ENCODE assay signal across 17 cellular contexts in the genomic region with DNA sequence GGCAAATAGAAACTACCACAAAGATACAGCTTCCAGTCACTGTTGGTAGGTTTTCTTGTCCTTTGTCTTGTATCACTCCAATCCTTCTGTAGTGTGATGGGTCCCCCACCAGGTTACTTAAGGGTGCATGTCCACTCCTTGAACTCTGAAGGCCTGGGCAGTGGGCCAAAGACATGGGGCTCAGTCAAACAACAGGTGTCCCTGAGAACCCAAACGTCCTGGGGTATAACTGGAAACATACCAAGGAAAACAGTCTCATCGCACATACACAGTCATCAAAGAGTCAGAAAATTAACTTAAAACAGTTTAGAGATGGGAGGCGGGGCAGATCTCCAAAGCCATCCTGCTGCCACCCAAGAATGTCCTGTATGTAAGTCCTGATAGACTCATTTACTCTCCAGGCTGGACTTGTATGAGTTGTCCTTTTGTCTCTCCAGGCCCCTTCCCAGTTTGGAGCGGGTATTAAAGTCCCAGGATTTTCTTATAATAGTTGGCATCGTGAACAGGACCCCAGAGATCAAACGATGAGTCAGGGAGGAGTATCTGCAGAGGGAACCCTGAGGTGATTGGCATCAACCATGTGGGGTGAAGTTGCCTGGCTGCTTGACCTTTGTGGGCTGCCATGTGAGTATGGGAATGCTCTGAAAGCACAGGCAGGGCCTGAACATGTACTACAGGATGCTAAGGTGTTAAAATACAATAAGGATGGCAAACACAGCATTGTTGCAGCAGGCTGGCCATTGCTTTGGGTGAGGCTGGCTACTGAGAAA.
DNase-seq lines count a peak whose midpoint lies in the region; ATAC-seq lines count a peak whose summit lies in the region.
"Had no signal": no experiment of that assay in that cellular context is flagged by ENCODE, and none has a peak within 500 bp of the region (broad histone marks: within the 10 kb centered on the region; RNA-seq: fewer than 3 reads in every experiment).

No MANE protein-coding gene starts in this region.

- peak overlapping the region; percentile 59 for H3K18ac ChIP-seq in neuronal stem cell (ENCODE audit: low read length)

- H2AFZ ChIP-seq in neuronal stem cell (ENCODE audit: low read length): no peak overlapping the region

- H3K36me3 ChIP-seq in SJCRH30 (no peaks in the 10 kb centered on the region), neuronal stem cell (replicated peaks in 1 of 2; ENCODE audit: control insufficient read depth in 2 of 2, insufficient read depth in 2 of 2, low read length in 2 of 2) (no peaks in the 10 kb centered on the region)
- H3K36me3 ChIP-seq: BE2C had no signal

- no peak overlapping the region for H3K27ac ChIP-seq in SJCRH30
- H3K27ac ChIP-seq in neuronal stem cell (replicated peaks; ENCODE audit: low read length): no peak overlapping the region
- H3K27ac ChIP-seq: HL-60 had no signal

- no peak overlapping the region for H2BK5ac ChIP-seq in neuronal stem cell (ENCODE audit: low read length)

- H4K91ac ChIP-seq in neuronal stem cell (ENCODE audit: low read depth, low read length, poor library complexity): no peak overlapping the region

- H2AK5ac ChIP-seq in neuronal stem cell (ENCODE audit: low read depth, low read length): peak overlapping the region; percentile 68

- no peak overlapping the region for H3K4me3 ChIP-seq in SJCRH30
- no peak overlapping the region for H3K4me3 ChIP-seq in neuronal stem cell (ENCODE audit: low read length in 2 of 2)

- H2BK12ac ChIP-seq in neuronal stem cell (ENCODE audit: low read length): no peak overlapping the region

- H3K4me2 ChIP-seq in neuronal stem cell (ENCODE audit: insufficient read depth, low read length, poor library complexity, severe bottlenecking): no peak overlapping the region

- H3K14ac ChIP-seq in neuronal stem cell (ENCODE audit: low read length): no peak overlapping the region

- no peaks in the 10 kb centered on the region for H3K79me1 ChIP-seq in neuronal stem cell (ENCODE audit: low read depth, low read length)

- H3K27me3 ChIP-seq in SJCRH30 (no peaks in the 10 kb centered on the region), neuronal stem cell (ENCODE audit: control insufficient read depth in 3 of 3, insufficient read depth in 3 of 3, low read depth in 1 of 3, low read length in 3 of 3) (no peaks in the 10 kb centered on the region)
- H3K27me3 ChIP-seq: BE2C had no signal

- H3K4me1 ChIP-seq in SJCRH30: peaks cover 6% of the 10 kb centered on the region
- H3K4me1 ChIP-seq in neuronal stem cell (ENCODE audit: control insufficient read depth in 2 of 2, insufficient read depth in 1 of 2, low read depth in 1 of 2, low read length in 2 of 2): peaks cover 0 to 5% of the 10 kb centered on the region in 2 donors
- H3K4me1 ChIP-seq: Caco-2 had no signal

- H3K23ac ChIP-seq in neuronal stem cell (ENCODE audit: low read depth, low read length, poor library complexity): no peak overlapping the region

- H2BK120ac ChIP-seq in neuronal stem cell (ENCODE audit: low read depth, low read length): no peak overlapping the region

- no peak overlapping the region for H4K8ac ChIP-seq in neuronal stem cell (ENCODE audit: low read depth, low read length)

- no peak for ATAC-seq in GM21360 (IDR thresholded peaks at IDR 0.05; ENCODE audit: unreplicated experiment)
- ATAC-seq: HCT116 had no signal

- peak; percentile 92 for DNase-seq in LHCN-M2 (ENCODE audit: low read depth)
- peak; percentile 51 to 67 for DNase-seq in SJCRH30
- DNase-seq in dermis blood vessel endothelial cell: peak; percentile 4
- no peak for DNase-seq in neuronal stem cell (ENCODE audit: low spot score)
- DNase-seq in 8988T: no peak
- DNase-seq in pons (ENCODE audit: low spot score): no peak
- DNase-seq: ACHN; BE2C; C1 segment of cervical spinal cord; Caco-2; CD4-positive, CD25-positive, alpha-beta regulatory T cell; GOT3; H7; HFFc6 had no signal

- H3K4ac ChIP-seq in neuronal stem cell (ENCODE audit: low read length): no peak overlapping the region

- no peak overlapping the region for H3K9ac ChIP-seq in neuronal stem cell (ENCODE audit: low read depth, low read length, poor library complexity)

- H2BK15ac ChIP-seq in neuronal stem cell (ENCODE audit: low read length): no peak overlapping the region

- no CpG with 5 or more reads among the region's 6 CpGs for WGBS in neuronal stem cell (ENCODE audit: extremely low coverage in 2 of 2, insufficient read length in 2 of 2, insufficient replicate concordance in 1 of 2), 2 donors

- no peaks in the 10 kb centered on the region for H3K9me3 ChIP-seq in SJCRH30 (replicated peaks)
- no peaks in the 10 kb centered on the region for H3K9me3 ChIP-seq in neuronal stem cell (replicated peaks in 1 of 2; ENCODE audit: control insufficient read depth in 2 of 2, insufficient read depth in 1 of 2, low read depth in 1 of 2, low read length in 2 of 2)
- H3K9me3 ChIP-seq: BE2C, Caco-2 had no signal

Comparison
In these comparisons a context has a peak if more than half of its experiments do, and no peak if none do; other contexts are left out.
1. DNase-seq: peak in LHCN-M2 (single experiment), SJCRH30 (2 of 2) and dermis blood vessel endothelial cell (single experiment); none in neuronal stem cell (single experiment), 8988T (single experiment) and pons (single experiment).